In the genomic region with DNA sequence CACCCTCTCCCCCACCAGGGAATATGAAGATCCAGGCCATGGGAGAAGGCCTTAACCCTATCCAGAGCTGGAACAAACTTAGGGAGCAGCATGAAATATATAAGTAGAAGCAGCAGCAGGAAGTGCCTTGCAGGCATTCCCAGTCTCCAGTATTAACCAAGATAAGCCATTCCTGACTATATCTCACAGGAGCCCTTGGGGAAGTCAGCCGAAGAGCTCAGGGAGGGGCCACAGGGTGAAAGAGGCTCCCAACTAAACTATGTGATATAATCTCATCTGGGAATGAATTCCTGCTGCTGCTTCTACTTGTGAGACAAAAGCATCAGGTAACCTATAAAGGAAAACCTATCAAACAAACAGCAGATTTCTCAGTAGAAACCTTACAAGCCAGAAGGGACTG, we compare ENCODE assay signal across 26 cellular contexts. TPM values are rescaled to one million over a fixed set of nuclear protein-coding genes. Genes with fewer than 3 reads are reported as not detected.
"Had no signal": no experiment of that assay in that cellular context is flagged by ENCODE, and none has a peak within 500 bp of the region (broad histone marks: within the 10 kb centered on the region; RNA-seq: fewer than 3 reads in every experiment).

No MANE protein-coding gene starts in this region.

- H3K27me3 ChIP-seq: colonic mucosa, esophagus muscularis mucosa, esophagus squamous epithelium, foreskin keratinocyte, gastrocnemius medialis, gastroesophageal sphincter, heart left ventricle had no signal

- FAIRE-seq: colon, endometrium, endothelial cell of umbilical vein, frontal cortex had no signal

- H3K27ac ChIP-seq: colonic mucosa, coronary artery, dorsolateral prefrontal cortex, epithelial cell of prostate, esophagus muscularis mucosa, esophagus squamous epithelium, foreskin keratinocyte, gastrocnemius medialis, gastroesophageal sphincter, heart left ventricle had no signal

- H3K4me1 ChIP-seq: colonic mucosa, esophagus muscularis mucosa, esophagus squamous epithelium, foreskin keratinocyte, gastrocnemius medialis, gastroesophageal sphincter, heart left ventricle had no signal

- DNase-seq: colonic mucosa; cortex of kidney; dermis blood vessel endothelial cell; dorsolateral prefrontal cortex; effector CD4-positive, alpha-beta T cell; effector CD8-positive, alpha-beta T cell; effector memory CD4-positive, alpha-beta T cell; effector memory CD8-positive, alpha-beta T cell; endodermal cell; erythroblast; esophagus squamous epithelium; foreskin fibroblast; foreskin keratinocyte; foreskin melanocyte; gastrocnemius medialis; glutamatergic neuron; head of caudate nucleus; heart left ventricle had no signal

- H3K4me3 ChIP-seq: colonic mucosa, coronary artery, dorsolateral prefrontal cortex, esophagus muscularis mucosa, esophagus squamous epithelium, gastrocnemius medialis, gastroesophageal sphincter, heart left ventricle had no signal

- H3K36me3 ChIP-seq: colonic mucosa, esophagus muscularis mucosa, esophagus squamous epithelium, gastrocnemius medialis, gastroesophageal sphincter, heart left ventricle had no signal

- H3K9me3 ChIP-seq: colonic mucosa, gastrocnemius medialis had no signal

RNA-seq across cellular contexts. Expression of a gene that starts 36.1 kb away (rescaled TPM):
- total RNA-seq: foreskin keratinocyte had no signal
- polyA plus RNA-seq: foreskin keratinocyte had no signal
